ENCODE assay signal across 8 cellular contexts in the genomic region with DNA sequence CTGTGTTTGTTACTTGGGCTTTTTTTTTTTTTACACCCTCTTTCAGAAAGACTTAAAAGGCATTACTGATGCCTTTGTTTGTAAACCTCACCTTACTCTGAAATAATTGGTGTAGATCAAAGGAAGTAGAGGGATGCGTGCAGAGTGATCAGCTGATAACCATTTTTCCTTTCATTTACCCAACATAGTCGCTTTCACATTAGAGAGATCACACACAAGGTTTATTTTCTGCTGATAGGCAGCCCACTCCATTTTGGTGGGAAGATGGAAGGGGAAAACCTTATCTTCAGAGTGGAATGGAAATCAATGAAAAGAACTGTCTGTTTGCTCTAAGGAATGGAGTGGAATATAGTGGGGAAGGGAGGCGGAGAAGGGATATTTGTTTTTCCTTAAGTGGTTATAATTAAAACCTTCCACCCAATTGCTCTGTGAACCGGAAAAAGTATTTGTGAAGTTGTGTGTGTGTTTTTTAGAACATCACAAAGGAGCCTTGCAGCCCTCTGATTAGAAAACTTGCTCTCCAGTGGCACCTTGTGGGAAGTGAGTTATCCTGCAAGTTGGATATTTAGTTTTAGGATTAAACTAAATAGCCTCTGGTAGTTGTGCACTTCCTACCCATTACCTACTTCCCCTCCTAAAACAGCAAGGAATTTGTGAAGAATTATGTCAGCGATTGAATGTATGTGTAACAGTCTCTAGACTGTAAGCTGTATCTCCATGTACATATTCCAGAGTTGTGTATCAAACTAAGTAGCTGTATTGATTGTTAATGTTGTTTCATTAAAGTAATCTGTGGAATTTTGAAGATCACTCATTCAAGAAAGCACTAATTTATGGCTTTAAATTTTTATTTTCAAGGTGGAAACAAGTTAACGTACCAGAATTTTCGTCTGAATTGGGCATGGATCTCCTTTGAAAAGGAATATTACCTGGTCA.
DNase-seq lines count a peak whose midpoint lies in the region; ATAC-seq and TF ChIP-seq lines count a peak whose summit lies in the region.

No MANE protein-coding gene starts in this region.

- H3K4me1 ChIP-seq in left ventricle myocardium inferior, result peaks cover 13% of the 10 kb centered on the region

- H3K27me3 Mint-ChIP-seq in brain, result peaks cover 3% of the 10 kb centered on the region

- TF ChIP-seq CTCF in left ventricle myocardium inferior (IDR thresholded peaks at IDR 0.05; ENCODE audit: borderline replicate concordance), result peak; percentile 62
- TF ChIP-seq CTCF in brain (conservative IDR thresholded peaks at IDR 0.05), result peak; percentile 89 to 91

- peak overlapping the region in 4 of 5 experiments; percentile 21 to 68 (median 42) for H3K4me3 Mint-ChIP-seq in brain

- no peak overlapping the region for H3K27ac ChIP-seq in left ventricle myocardium inferior (replicated peaks)

- DNase-seq in left ventricle myocardium inferior (no peak), cardiac septum (ENCODE audit: low spot score) (no peak), NCI-H146 treated with DMSO at 0.1 percent for 48 hours (lab: John Stamatoyannopoulos, UW; ENCODE audit: unreplicated experiment) (peak; percentile 88), left lobe of liver (ENCODE audit: low spot score) (no peak), posterior vena cava (ENCODE audit: low spot score) (no peak)

- no peak overlapping the region for H3K4me3 ChIP-seq in left ventricle myocardium inferior

- no peaks in the 10 kb centered on the region for H3K36me3 ChIP-seq in left ventricle myocardium inferior

- no peaks in the 10 kb centered on the region for H3K9me3 Mint-ChIP-seq in brain

- ATAC-seq in left lobe of liver (peak; percentile 91), HG03025 (IDR thresholded peaks at IDR 0.05; ENCODE audit: low FRiP score, unreplicated experiment) (no peak), GM19452 (IDR thresholded peaks at IDR 0.05; ENCODE audit: unreplicated experiment) (no peak)

- H3K27me3 ChIP-seq in left ventricle myocardium inferior (ENCODE audit: low read depth), result peaks cover 39% of the 10 kb centered on the region

- H3K36me3 Mint-ChIP-seq in brain, result no peaks in the 10 kb centered on the region

- intact Hi-C loops in left ventricle myocardium inferior (cut with micrococcal nuclease), result no loop called here
- intact Hi-C loops in cardiac septum (cut with DNase I), result no loop called here
- intact Hi-C loops in posterior vena cava (cut with DNase I), result no loop called here

- H3K9me3 ChIP-seq in left ventricle myocardium inferior (replicated peaks), result no peaks in the 10 kb centered on the region

- H3K27ac Mint-ChIP-seq in brain, result peak overlapping the region in 2 of 5 experiments; percentile 21 to 52

- H3K4me1 Mint-ChIP-seq in brain, result peaks cover 28% of the 10 kb centered on the region
